ENCODE assay signal across 8 cellular contexts in genomic region chr1:145891587-145892485, GRCh38. TPM values are rescaled to one million over a fixed set of nuclear protein-coding genes. Genes with fewer than 3 reads are reported as not detected.
DNase-seq lines count a peak whose midpoint lies in the region; ATAC-seq, FAIRE-seq and TF ChIP-seq lines count a peak whose summit lies in the region.

No MANE protein-coding gene starts in this region.

- no peak for ATAC-seq in GM19397 (IDR thresholded peaks at IDR 0.05; ENCODE audit: unreplicated experiment)

- DNase-seq in AG10803 (ENCODE audit: low read depth) (peak; percentile 97), H4 (ENCODE audit: low spot score) (peak; percentile 100), NCI-H2227 (lab: John Stamatoyannopoulos, UW; ENCODE audit: unreplicated experiment) (peak; percentile 96), choroid plexus epithelial cell (ENCODE audit: low read depth) (peak; percentile 99), keratinocyte (ENCODE audit: low read depth, low spot score) (peak; percentile 96), smooth muscle cell of the brain vasculature (ENCODE audit: low read depth, low spot score) (peak; percentile 100)
- peak; percentile 12 for DNase-seq in activated CD4-positive, CD25-positive, alpha-beta regulatory T cell treated with anti-CD3 and anti-CD28 coated beads, Interleukin-2, amount 50 U/mL, for 16 hours (ENCODE audit: low read depth, low spot score)

- H2AFZ ChIP-seq in keratinocyte (ENCODE audit: control insufficient read depth, low read length): peak overlapping the region; percentile 94

- FAIRE-seq in keratinocyte (lab: Jason Lieb, UNC): peak; percentile 91

- H3K27me3 ChIP-seq in keratinocyte (ENCODE audit: control insufficient read depth, extremely low read depth, insufficient read depth, low read length): no peaks in the 10 kb centered on the region

- dilution Hi-C loops in keratinocyte (cut with MboI; ENCODE audit: extremely low pct_ligation_motif_present, low sequenced_read_pairs): no loop called here

- no peaks in the 10 kb centered on the region for H3K9me3 ChIP-seq in keratinocyte (ENCODE audit: control insufficient read depth, low read depth, low read length)

- H3K79me2 ChIP-seq in keratinocyte (ENCODE audit: control insufficient read depth, insufficient read depth, low read length): no peaks in the 10 kb centered on the region

- peaks cover 0 to 2% of the 10 kb centered on the region in 2 experiments for H3K36me3 ChIP-seq in keratinocyte (ENCODE audit: control insufficient read depth in 2 of 2, extremely low read depth in 1 of 2, insufficient read depth in 2 of 2, low read length in 2 of 2)

- no peaks in the 10 kb centered on the region for H4K20me1 ChIP-seq in keratinocyte (ENCODE audit: control insufficient read depth, extremely low read depth, insufficient read depth, low read length)

- no peaks in the 10 kb centered on the region for H3K9me1 ChIP-seq in keratinocyte (ENCODE audit: control insufficient read depth, extremely low read depth, insufficient read depth, low read length)

- TF ChIP-seq CTCF in AG10803 (conservative IDR thresholded peaks at IDR 0.05; ENCODE audit: low read length) (peak; percentile 93), choroid plexus epithelial cell (conservative IDR thresholded peaks at IDR 0.05; ENCODE audit: low read depth, low read length) (peak; percentile 95), keratinocyte (optimal IDR thresholded peaks at IDR 0.05 in 1 of 3, IDR thresholded peaks at IDR 0.05 in 1 of 3, conservative IDR thresholded peaks at IDR 0.05 in 1 of 3; ENCODE audit: extremely low read depth in 1 of 3, insufficient read depth in 2 of 3, low read length in 3 of 3) (peak; percentile 82 to 100 (median 89))

- H3K9ac ChIP-seq in keratinocyte (ENCODE audit: control insufficient read depth, extremely low read depth, insufficient read depth, low read length): peak overlapping the region; percentile 75

- H3K27ac ChIP-seq in keratinocyte (ENCODE audit: control insufficient read depth, insufficient read depth, low read length): peak overlapping the region; percentile 97

- H3K4me2 ChIP-seq in keratinocyte (ENCODE audit: control insufficient read depth, extremely low read depth, insufficient read depth, low read depth, low read length): peak overlapping the region; percentile 97

- peak overlapping the region; percentile 6 for H3K4me3 ChIP-seq in AG10803 (ENCODE audit: low read length)
- H3K4me3 ChIP-seq in choroid plexus epithelial cell (ENCODE audit: low read depth, low read length): peak overlapping the region; percentile 25
- peak overlapping the region in 2 of 3 experiments; percentile 46 to 69 for H3K4me3 ChIP-seq in keratinocyte (ENCODE audit: control insufficient read depth in 2 of 3, extremely low read depth in 1 of 3, insufficient read depth in 2 of 3, low read depth in 1 of 3, low read length in 3 of 3)

- H3K4me1 ChIP-seq in keratinocyte (ENCODE audit: control insufficient read depth, extremely low read depth, insufficient read depth, low read length): peaks cover 30% of the 10 kb centered on the region

RNA-seq across cellular contexts. Expression of gene ANKRD35, which starts 6.2 kb away (rescaled TPM):
- not detected in 2 replicates for total RNA-seq in H4 (2014; rRNA removed; shearing (Covaris generic))
- polyA plus RNA-seq in keratinocyte: 0.08 to 1.3 TPM (median 0.46 TPM) in 3 replicates
- polyA plus RNA-seq in keratinocyte (2011; ENCODE audit: low read depth): 9.6 TPM
- polyA plus RNA-seq in keratinocyte (2011; cell fraction: cytosol; rRNA removed): 0.15 and 0.27 TPM in 2 replicates
- 0.70 and 0.85 TPM in 2 replicates for polyA plus RNA-seq in keratinocyte (2011; cell fraction: nucleus; rRNA removed)
- polyA plus RNA-seq in keratinocyte (2012; ENCODE audit: low replicate concordance): 0.13 and 8.2 TPM in 2 replicates
- 0.16 to 0.56 TPM in 2 of 3 replicates, not detected in the other for polyA minus RNA-seq in keratinocyte
- polyA minus RNA-seq in keratinocyte (2011; cell fraction: cytosol; rRNA and poly(A)+ RNA removed): not detected
- polyA minus RNA-seq in keratinocyte (2011; cell fraction: nucleus; rRNA and poly(A)+ RNA removed): 0.21 and 0.62 TPM in 2 replicates

RNA-seq across cellular contexts. Expression of gene ITGA10, which starts 18.0 kb away (rescaled TPM):
- 0.08 and 0.27 TPM in 2 replicates for total RNA-seq in H4 (2014; rRNA removed; shearing (Covaris generic))
- 0.54 to 0.90 TPM (median 0.65 TPM) in 3 replicates for polyA plus RNA-seq in keratinocyte
- 0.44 TPM for polyA plus RNA-seq in keratinocyte (2011; ENCODE audit: low read depth)
- 0.05 and 0.15 TPM in 2 replicates for polyA plus RNA-seq in keratinocyte (2011; cell fraction: cytosol; rRNA removed)
- 3.5 and 3.8 TPM in 2 replicates for polyA plus RNA-seq in keratinocyte (2011; cell fraction: nucleus; rRNA removed)
- 0.44 and 0.87 TPM in 2 replicates for polyA plus RNA-seq in keratinocyte (2012; ENCODE audit: low replicate concordance)
- 0.33 to 0.53 TPM (median 0.45 TPM) in 3 replicates for polyA minus RNA-seq in keratinocyte
- polyA minus RNA-seq in keratinocyte (2011; cell fraction: cytosol; rRNA and poly(A)+ RNA removed): not detected
- polyA minus RNA-seq in keratinocyte (2011; cell fraction: nucleus; rRNA and poly(A)+ RNA removed): 0.53 and 1.4 TPM in 2 replicates

RNA-seq across cellular contexts. Expression of gene PEX11B, which starts 26.7 kb away (rescaled TPM):
- 24.4 and 37.4 TPM in 2 replicates for total RNA-seq in H4 (2014; rRNA removed; shearing (Covaris generic))
- 43.7 to 97.7 TPM (median 89.0 TPM) in 3 replicates for polyA plus RNA-seq in keratinocyte
- 4.3 TPM for polyA plus RNA-seq in keratinocyte (2011; ENCODE audit: low read depth)
- 44.3 and 61.6 TPM in 2 replicates for polyA plus RNA-seq in keratinocyte (2011; cell fraction: cytosol; rRNA removed)
- 45.9 and 49.3 TPM in 2 replicates for polyA plus RNA-seq in keratinocyte (2011; cell fraction: nucleus; rRNA removed)
- 24.2 and 33.7 TPM in 2 replicates for polyA plus RNA-seq in keratinocyte (2012; ENCODE audit: low replicate concordance)
- 38.9 to 50.0 TPM (median 47.9 TPM) in 3 replicates for polyA minus RNA-seq in keratinocyte
- polyA minus RNA-seq in keratinocyte (2011; cell fraction: cytosol; rRNA and poly(A)+ RNA removed): 29.9 TPM
- polyA minus RNA-seq in keratinocyte (2011; cell fraction: nucleus; rRNA and poly(A)+ RNA removed): 13.9 and 16.0 TPM in 2 replicates

RNA-seq across cellular contexts. Expression of gene PIAS3, which starts 33.0 kb away (rescaled TPM):
- 10.2 and 12.8 TPM in 2 replicates for total RNA-seq in H4 (2014; rRNA removed; shearing (Covaris generic))
- polyA plus RNA-seq in keratinocyte: 26.9 to 29.7 TPM (median 27.6 TPM) in 3 replicates
- 9.8 TPM for polyA plus RNA-seq in keratinocyte (2011; ENCODE audit: low read depth)
- polyA plus RNA-seq in keratinocyte (2011; cell fraction: cytosol; rRNA removed): 29.2 and 31.6 TPM in 2 replicates
- 101 and 127 TPM in 2 replicates for polyA plus RNA-seq in keratinocyte (2011; cell fraction: nucleus; rRNA removed)
- 37.8 and 39.6 TPM in 2 replicates for polyA plus RNA-seq in keratinocyte (2012; ENCODE audit: low replicate concordance)
- 24.6 to 52.5 TPM (median 28.8 TPM) in 3 replicates for polyA minus RNA-seq in keratinocyte
- polyA minus RNA-seq in keratinocyte (2011; cell fraction: cytosol; rRNA and poly(A)+ RNA removed): 25.5 TPM
- 22.9 and 34.7 TPM in 2 replicates for polyA minus RNA-seq in keratinocyte (2011; cell fraction: nucleus; rRNA and poly(A)+ RNA removed)

RNA-seq across cellular contexts. Expression of gene RBM8A, which starts 35.4 kb away (rescaled TPM):
- 335 and 394 TPM in 2 replicates for total RNA-seq in H4 (2014; rRNA removed; shearing (Covaris generic))
- 111 to 209 TPM (median 194 TPM) in 3 replicates for polyA plus RNA-seq in keratinocyte
- polyA plus RNA-seq in keratinocyte (2011; ENCODE audit: low read depth): 280 TPM
- polyA plus RNA-seq in keratinocyte (2011; cell fraction: cytosol; rRNA removed): 143 and 166 TPM in 2 replicates
- polyA plus RNA-seq in keratinocyte (2011; cell fraction: nucleus; rRNA removed): 84.1 and 141 TPM in 2 replicates
- 168 and 229 TPM in 2 replicates for polyA plus RNA-seq in keratinocyte (2012; ENCODE audit: low replicate concordance)
- polyA minus RNA-seq in keratinocyte: 15.1 to 80.3 TPM (median 34.1 TPM) in 3 replicates
- 63.5 TPM for polyA minus RNA-seq in keratinocyte (2011; cell fraction: cytosol; rRNA and poly(A)+ RNA removed)
- 9.0 and 29.2 TPM in 2 replicates for polyA minus RNA-seq in keratinocyte (2011; cell fraction: nucleus; rRNA and poly(A)+ RNA removed)

Comparison
In these comparisons a context has a peak if more than half of its experiments do, and no peak if none do; other contexts are left out.
1. DNase-seq: peak in every context shown above with its lines; median percentile 100 in H4; 100 in smooth muscle cell of the brain vasculature; 99 in choroid plexus epithelial cell; 97 in AG10803; 96 in NCI-H2227; 96 in keratinocyte; 12 in activated CD4-positive, CD25-positive, alpha-beta regulatory T cell treated with anti-CD3 and anti-CD28 coated beads, Interleukin-2, amount 50 U/mL, for 16 hours.
2. H3K4me3 ChIP-seq: peak in every context shown above with its lines; median percentile 58 in keratinocyte; 25 in choroid plexus epithelial cell; 6 in AG10803.